ENCODE assay signal across 17 cellular contexts in the genomic region with DNA sequence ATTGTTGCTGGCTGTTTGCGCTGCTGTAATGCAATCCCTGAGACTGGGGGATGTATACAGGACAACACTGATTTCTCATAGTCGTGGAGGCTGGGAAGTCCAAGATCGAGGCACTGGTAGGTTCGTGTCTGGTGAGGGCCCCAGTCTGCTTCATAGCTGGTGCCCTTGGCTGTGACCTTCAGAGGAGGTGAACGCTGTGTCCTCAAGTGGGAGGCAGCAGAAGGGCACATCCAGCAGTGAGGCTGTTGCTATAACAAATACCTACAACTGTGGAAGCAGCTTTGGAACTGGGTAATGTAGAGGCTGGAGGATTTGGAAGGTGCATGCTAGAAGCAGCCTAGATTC. TPM values are rescaled to one million over a fixed set of nuclear protein-coding genes. Genes with fewer than 3 reads are reported as not detected.
A peak's percentile ranks its signal among the peaks of the same experiment; 100 is the strongest.
DNase-seq lines count a peak whose midpoint lies in the region; FAIRE-seq and TF ChIP-seq lines count a peak whose summit lies in the region.
"Had no signal": no experiment of that assay in that cellular context is flagged by ENCODE, and none has a peak within 500 bp of the region (broad histone marks: within the 10 kb centered on the region; RNA-seq: fewer than 3 reads in every experiment).

No MANE protein-coding gene starts in this region.

- intact Hi-C loops in mammary epithelial cell (cut with micrococcal nuclease) = loop anchor here (5.0 kb wide), 1 partner anchor 96 kb away; no protein-coding TSS in a partner anchor
- intact Hi-C loops in MCF 10A (cut with micrococcal nuclease) = loop anchor here (5.0 kb wide), 1 partner anchor 41 kb away; no protein-coding TSS in a partner anchor
- intact Hi-C loops in kidney (cut with DNase I) = loop anchor here (10.0 kb wide), 1 partner anchor 504 kb away; no protein-coding TSS in a partner anchor
- intact Hi-C loops in spleen (cut with DNase I; ENCODE audit: low total_unique reads) = loop anchor here (5.0 to 10.0 kb wide), 3 partner anchors 41 to 504 kb away; partner anchors contain the start of gene SYT8

- H3K27me3 ChIP-seq in mammary epithelial cell (ENCODE audit: insufficient read depth, low read length) = no peaks in the 10 kb centered on the region
- H3K27me3 ChIP-seq in spleen (replicated peaks in 1 of 7) = peaks cover 0 to 39% (median 4%) of the 10 kb centered on the region in 7 donors
- H3K27me3 ChIP-seq: BLaER1 had no signal

- H2AFZ ChIP-seq in mammary epithelial cell (ENCODE audit: low read depth, low read length) = peak overlapping the region; percentile 40

- peaks cover 6% of the 10 kb centered on the region for H3K36me3 Mint-ChIP-seq in MCF 10A (ENCODE audit: insufficient read depth, unreplicated experiment)
- H3K36me3 Mint-ChIP-seq: CD8-positive, alpha-beta memory T cell had no signal

- in situ Hi-C loops in mammary epithelial cell (cut with MboI; ENCODE audit: low sequenced_read_pairs in 2 of 2) = no loop called here

- H3K9me3 ChIP-seq in mammary epithelial cell (replicated peaks; ENCODE audit: insufficient read depth, low read length) (no peaks in the 10 kb centered on the region), kidney (ENCODE audit: control insufficient read depth in 1 of 2, low read length in 2 of 2) (no peaks in the 10 kb centered on the region), spleen (no peaks in the 10 kb centered on the region)
- H3K9me3 ChIP-seq: BLaER1, Caco-2 had no signal

- H3K4me3 ChIP-seq in mammary epithelial cell (replicated peaks in 1 of 3; ENCODE audit: insufficient read depth in 1 of 3, low read depth in 2 of 3, low read length in 3 of 3) = no peak overlapping the region
- no peak overlapping the region for H3K4me3 ChIP-seq in kidney (ENCODE audit: low read length in 2 of 2)
- H3K4me3 ChIP-seq in spleen = no peak overlapping the region
- H3K4me3 ChIP-seq: BLaER1 had no signal

- FAIRE-seq in kidney (lab: Jason Lieb, UNC) = no peak

- dilution Hi-C loops in mammary epithelial cell (cut with HindIII; ENCODE audit: low sequenced_read_pairs) = no loop called here

- no peak for TF ChIP-seq POLR2A in spleen (IDR thresholded peaks at IDR 0.05)

- H3K9me3 Mint-ChIP-seq in MCF 10A (ENCODE audit: unreplicated experiment) = no peaks in the 10 kb centered on the region
- H3K9me3 Mint-ChIP-seq: CD8-positive, alpha-beta memory T cell; HFFc6 had no signal

- H3K36me3 ChIP-seq in mammary epithelial cell (ENCODE audit: insufficient read depth, low read length) (no peaks in the 10 kb centered on the region), kidney (ENCODE audit: control insufficient read depth in 1 of 2, insufficient read depth in 2 of 2, low read length in 2 of 2) (no peaks in the 10 kb centered on the region), spleen (no peaks in the 10 kb centered on the region)
- H3K36me3 ChIP-seq: BLaER1 had no signal

- CTCF ChIA-PET in mammary epithelial cell (lab: Charles Lee; ENCODE audit: low non-redundant PET) = interaction anchor here (0.7 to 1.2 kb wide), 2 partner anchors 43 to 231 kb away, joined by 3 read pairs; no protein-coding TSS in a partner anchor
- CTCF ChIA-PET in MCF 10A (lab: Yijun Ruan, JAX) = interaction anchor here (0.6 to 10.0 kb wide), 11 partner anchors 11 to 502 kb away, joined by 3 to 165 read pairs (median 6); partner anchors contain the start of gene SYT8

- no peaks in the 10 kb centered on the region for H3K79me2 ChIP-seq in mammary epithelial cell (ENCODE audit: insufficient read depth, low read length)

- H3K9ac ChIP-seq in mammary epithelial cell (ENCODE audit: insufficient read depth, low read length) = no peak overlapping the region
- no peak overlapping the region for H3K9ac ChIP-seq in kidney (ENCODE audit: low read length in 2 of 2)
- H3K9ac ChIP-seq: BLaER1 had no signal

- H3K27ac Mint-ChIP-seq in MCF 10A (ENCODE audit: low read depth, unreplicated experiment) = no peak overlapping the region
- H3K27ac Mint-ChIP-seq: CD8-positive, alpha-beta memory T cell; HFFc6 had no signal

- H3K27ac ChIP-seq in mammary epithelial cell (ENCODE audit: insufficient read depth, low read depth, low read length) = no peak overlapping the region
- no peak overlapping the region for H3K27ac ChIP-seq in kidney (ENCODE audit: low read depth in 2 of 2, low read length in 2 of 2)
- H3K27ac ChIP-seq in spleen = no peak overlapping the region
- H3K27ac ChIP-seq: BLaER1, HL-60 had no signal

- no peaks in the 10 kb centered on the region for H4K20me1 ChIP-seq in mammary epithelial cell (ENCODE audit: insufficient read depth, low read length)
- H4K20me1 ChIP-seq: BLaER1 had no signal

- peaks cover 21% of the 10 kb centered on the region for H3K4me1 ChIP-seq in mammary epithelial cell (ENCODE audit: insufficient read depth, low read length)
- H3K4me1 ChIP-seq in kidney (ENCODE audit: control insufficient read depth in 1 of 2, insufficient read depth in 1 of 2, low read depth in 1 of 2, low read length in 2 of 2) = peaks cover 0 to 10% of the 10 kb centered on the region in 2 donors
- H3K4me1 ChIP-seq in spleen = peaks cover 5 to 34% (median 23%) of the 10 kb centered on the region in 6 donors

- BruUV-seq in mammary epithelial cell (replicated peaks; lab: Mats Ljungman, UMichigan) = no TSS peak
- no TSS peak for BruUV-seq in MCF 10A (replicated peaks; lab: Mats Ljungman, UMichigan)

- TF ChIP-seq CTCF in mammary epithelial cell (conservative IDR thresholded peaks at IDR 0.05 in 1 of 2, IDR thresholded peaks at IDR 0.05 in 1 of 2; ENCODE audit: extremely low read depth in 1 of 2, insufficient read depth in 1 of 2, low read depth in 1 of 2, low read length in 2 of 2) = no peak
- no peak for TF ChIP-seq CTCF in MCF 10A (IDR thresholded peaks at IDR 0.05; ENCODE audit: unreplicated experiment)
- no peak for TF ChIP-seq CTCF in kidney (IDR thresholded peaks at IDR 0.05; ENCODE audit: borderline replicate concordance, extremely low read depth, insufficient read depth)
- no peak for TF ChIP-seq CTCF in spleen (IDR thresholded peaks at IDR 0.05 in 8 of 11, conservative IDR thresholded peaks at IDR 0.05 in 3 of 11)

- 92% methylated on average over 4 of the region's 5 CpGs for whole genome bisulfite sequencing in mammary epithelial cell (ENCODE audit: low coverage, missing lambda C conversion rate)
- WGBS in spleen, 5 donors = 54 to 79% (median 74%) methylated on average over 5 of the region's 5 CpGs

- H3K4me3 Mint-ChIP-seq in MCF 10A (ENCODE audit: unreplicated experiment) = no peak overlapping the region
- H3K4me3 Mint-ChIP-seq: CD8-positive, alpha-beta memory T cell; HFFc6 had no signal

- DNase-seq in NCI-H2029 treated with DMSO at 0.1 percent for 48 hours (lab: John Stamatoyannopoulos, UW) = peak; percentile 50
- no peak for DNase-seq in NCI-H2029 (lab: John Stamatoyannopoulos, UW)
- peak; percentile 5 for DNase-seq in mammary epithelial cell
- no peak for DNase-seq in MCF 10A (ENCODE audit: unreplicated experiment)
- peak; percentile 21 for DNase-seq in kidney
- DNase-seq in spleen = peak; percentile 35
- no peak for DNase-seq in HK-2 (ENCODE audit: unreplicated experiment)
- DNase-seq: 8988T, AML-193, HCEC 1CT, HFFc6 had no signal

- H3K4me1 Mint-ChIP-seq in MCF 10A (ENCODE audit: insufficient read depth, unreplicated experiment) = peaks cover 4% of the 10 kb centered on the region
- H3K4me1 Mint-ChIP-seq: CD8-positive, alpha-beta memory T cell had no signal

- POLR2A ChIA-PET in MCF 10A (lab: Yijun Ruan, JAX) = interaction anchor here (2.4 kb wide), 1 partner anchor 43 kb away, joined by 7 read pairs; no protein-coding TSS in a partner anchor

- H3K27me3 Mint-ChIP-seq in MCF 10A (ENCODE audit: insufficient read depth, unreplicated experiment) = peaks cover 14% of the 10 kb centered on the region

- H3K4me2 ChIP-seq in mammary epithelial cell (ENCODE audit: insufficient read depth, low read depth, low read length) = no peak overlapping the region
- H3K4me2 ChIP-seq: BLaER1 had no signal

RNA-seq across cellular contexts. Expression of gene KRTAP5-5, which starts 21.3 kb away (rescaled TPM):
- not detected for total RNA-seq in mammary epithelial cell
- polyA plus RNA-seq in mammary epithelial cell = not detected
- polyA minus RNA-seq in mammary epithelial cell = not detected
- total RNA-seq in MCF 10A (2022) = not detected in 2 replicates
- total RNA-seq in kidney = not detected
- not detected for polyA plus RNA-seq in kidney (ENCODE audit: insufficient read depth, low read depth, low replicate concordance)
- not detected for total RNA-seq in spleen
- not detected for polyA plus RNA-seq in spleen
- total RNA-seq: Caco-2; CD8-positive, alpha-beta memory T cell; Daoy; H4; HFFc6 had no signal
- polyA plus RNA-seq: CD8-positive, alpha-beta memory T cell had no signal

RNA-seq across cellular contexts. Expression of gene KRTAP5-4, which starts 29.0 kb away (rescaled TPM):
- total RNA-seq in mammary epithelial cell = not detected
- not detected for polyA plus RNA-seq in mammary epithelial cell
- not detected for polyA minus RNA-seq in mammary epithelial cell
- not detected in 2 replicates for total RNA-seq in MCF 10A (2022)
- not detected for total RNA-seq in kidney
- polyA plus RNA-seq in kidney (ENCODE audit: insufficient read depth, low read depth, low replicate concordance) = not detected
- not detected for total RNA-seq in spleen
- not detected for polyA plus RNA-seq in spleen
- total RNA-seq: Caco-2; CD8-positive, alpha-beta memory T cell; Daoy; H4; HFFc6 had no signal
- polyA plus RNA-seq: CD8-positive, alpha-beta memory T cell had no signal

RNA-seq across cellular contexts. Expression of gene KRTAP5-3, which starts 42.6 kb away (rescaled TPM):
- total RNA-seq in mammary epithelial cell (not detected), MCF 10A (2022) (not detected in 2 replicates), kidney (not detected), spleen (not detected)
- polyA plus RNA-seq in mammary epithelial cell (not detected), kidney (ENCODE audit: insufficient read depth, low read depth, low replicate concordance) (not detected), spleen (not detected)
- not detected for polyA minus RNA-seq in mammary epithelial cell
- total RNA-seq: Caco-2; CD8-positive, alpha-beta memory T cell; Daoy; H4; HFFc6 had no signal
- polyA plus RNA-seq: CD8-positive, alpha-beta memory T cell had no signal

RNA-seq across cellular contexts. Expression of gene KRTAP5-6, which starts 46.1 kb away (rescaled TPM):
- total RNA-seq in mammary epithelial cell (not detected), MCF 10A (2022) (not detected in 2 replicates), kidney (not detected), spleen (not detected)
- polyA plus RNA-seq in mammary epithelial cell (not detected), kidney (ENCODE audit: insufficient read depth, low read depth, low replicate concordance) (not detected), spleen (not detected)
- polyA minus RNA-seq in mammary epithelial cell = not detected
- total RNA-seq: Caco-2; CD8-positive, alpha-beta memory T cell; Daoy; H4; HFFc6 had no signal
- polyA plus RNA-seq: CD8-positive, alpha-beta memory T cell had no signal

RNA-seq across cellular contexts. Expression of gene KRTAP5-2, which starts 52.8 kb away (rescaled TPM):
- total RNA-seq in mammary epithelial cell (not detected), MCF 10A (2022) (not detected in 2 replicates), kidney (not detected), spleen (not detected)
- polyA plus RNA-seq in mammary epithelial cell (not detected), kidney (ENCODE audit: insufficient read depth, low read depth, low replicate concordance) (not detected), spleen (not detected)
- polyA minus RNA-seq in mammary epithelial cell = not detected
- total RNA-seq: Caco-2; CD8-positive, alpha-beta memory T cell; Daoy; H4; HFFc6 had no signal

Comparison
In these comparisons a context has a peak if more than half of its experiments do, and no peak if none do; other contexts are left out.
1. DNase-seq: peak in NCI-H2029 treated with DMSO at 0.1 percent for 48 hours (single experiment), mammary epithelial cell (single experiment), kidney (single experiment) and spleen (single experiment); none in NCI-H2029 (single experiment), MCF 10A (single experiment) and HK-2 (single experiment).